ENCODE assay signal across 1 cellular context in genomic region chr12:20214286-20214685, GRCh38.
TF ChIP-seq lines count a peak whose summit lies in the region.

No MANE protein-coding gene starts in this region.

TF ChIP-seq in IMR-90, 13 proteins besides CTCF, POLR2A, EP300 and RAD21 (continued from another document):
- TF ChIP-seq RCOR1 (IDR thresholded peaks at IDR 0.05; ENCODE audit: insufficient replicate concordance, low read length) (no peak), MAFK (IDR thresholded peaks at IDR 0.05; ENCODE audit: low read depth, low read length) (no peak), USF2 (IDR thresholded peaks at IDR 0.05; ENCODE audit: low read depth, low read length) (no peak), SMC3 (IDR thresholded peaks at IDR 0.05; ENCODE audit: low read depth, low read length) (no peak), RFX5 (IDR thresholded peaks at IDR 0.05; ENCODE audit: low read depth, low read length) (no peak), MAZ (IDR thresholded peaks at IDR 0.05; ENCODE audit: borderline replicate concordance, low read depth, low read length) (no peak), CHD1 (IDR thresholded peaks at IDR 0.05; ENCODE audit: low read depth, low read length) (no peak), NFE2L2 (IDR thresholded peaks at IDR 0.05; ENCODE audit: low read depth, low read length) (no peak), CEBPB (IDR thresholded peaks at IDR 0.05; ENCODE audit: low read depth, low read length) (no peak), MXI1 (IDR thresholded peaks at IDR 0.05; ENCODE audit: borderline replicate concordance, low read depth, low read length) (no peak), ELK1 (IDR thresholded peaks at IDR 0.05; ENCODE audit: borderline replicate concordance, low read depth, low read length) (no peak)
